26 cellular contexts compared by ENCODE assay signal in genomic region chr13:111990362-111990761, GRCh38.
"Had no signal": no experiment of that assay in that cellular context is flagged by ENCODE, and none has a peak within 500 bp of the region (broad histone marks: within the 10 kb centered on the region; RNA-seq: fewer than 3 reads in every experiment).

No MANE protein-coding gene starts in this region.

- DNase-seq: colonic mucosa; cortex of kidney; effector CD8-positive, alpha-beta T cell; effector memory CD8-positive, alpha-beta T cell; endodermal cell; erythroblast; esophagus squamous epithelium; foreskin fibroblast; foreskin melanocyte; gastrocnemius medialis; glutamatergic neuron; head of caudate nucleus; heart right ventricle; hippocampal formation; left cardiac atrium; left lung; left ventricle myocardium superior; lower lobe of right lung; mesenchymal stem cell; mucosa of descending colon; naive B cell had no signal

- H3K9me3 ChIP-seq: colonic mucosa had no signal

- H3K4me1 ChIP-seq: colonic mucosa, esophagus squamous epithelium, gastrocnemius medialis, heart right ventricle, left lung, lower lobe of right lung had no signal

- H3K36me3 ChIP-seq: colonic mucosa, esophagus squamous epithelium, gastrocnemius medialis, heart right ventricle, left lung, lower lobe of right lung had no signal

- H3K4me3 ChIP-seq: colonic mucosa, esophagus squamous epithelium, gastrocnemius medialis, heart right ventricle, left lung, lower lobe of right lung, mucosa of descending colon had no signal

- ATAC-seq: effector memory CD8-positive, alpha-beta T cell; esophagus mucosa; gastrocnemius medialis; heart right ventricle; left cardiac atrium; left lung; left ventricle myocardium superior; lower lobe of right lung; mucosa of descending colon had no signal

- H3K27me3 ChIP-seq: colonic mucosa, esophagus squamous epithelium, gastrocnemius medialis, left lung had no signal

- H3K27ac ChIP-seq: colonic mucosa, epithelial cell of prostate, esophagus squamous epithelium, gastrocnemius medialis, heart right ventricle, left lung, lower lobe of right lung had no signal

- FAIRE-seq: endometrium, islet of Langerhans, keratinocyte had no signal
